In genomic region chr10:62095341-62096071, GRCh38 we compare ENCODE assay signal across 11 cellular contexts.
DNase-seq lines count a peak whose midpoint lies in the region; ATAC-seq, FAIRE-seq and TF ChIP-seq lines count a peak whose summit lies in the region.
"Had no signal": no experiment of that assay in that cellular context is flagged by ENCODE, and none has a peak within 500 bp of the region (broad histone marks: within the 10 kb centered on the region; RNA-seq: fewer than 3 reads in every experiment).

No MANE protein-coding gene starts in this region.

- H3K36me3 Mint-ChIP-seq in activated T-cell treated with anti-CD3 and anti-CD28 coated beads, Interleukin-2, amount 50 U/mL, for 72 hours (ENCODE audit: insufficient read depth in 2 of 2), result peaks cover 25 to 40% of the 10 kb centered on the region in 2 donors

- ATAC-seq in activated T-cell treated with anti-CD3 and anti-CD28 coated beads, Interleukin-2, amount 50 U/mL, for 72 hours (replicated peaks in 1 of 2), result no peak
- no peak for ATAC-seq in HG02840 (IDR thresholded peaks at IDR 0.05; ENCODE audit: low FRiP score, unreplicated experiment)

- H3K27ac Mint-ChIP-seq in activated T-cell treated with anti-CD3 and anti-CD28 coated beads, Interleukin-2, amount 50 U/mL, for 72 hours, result peak overlapping the region; percentile 87

- no peak for TF ChIP-seq CTCF in cardiac fibroblast (IDR thresholded peaks at IDR 0.05; ENCODE audit: low read depth, low read length)

- peaks cover 0 to 1% of the 10 kb centered on the region in 2 donors for H3K9me3 Mint-ChIP-seq in activated T-cell treated with anti-CD3 and anti-CD28 coated beads, Interleukin-2, amount 50 U/mL, for 72 hours
- H3K9me3 Mint-ChIP-seq: central memory CD8-positive, alpha-beta T cell had no signal

- peaks cover 34% of the 10 kb centered on the region for H3K4me1 ChIP-seq in mesodermal cell (ENCODE audit: control insufficient read depth, insufficient read depth, low read length, poor library complexity, severe bottlenecking)

- no peak for DNase-seq in activated T-cell treated with anti-CD3 and anti-CD28 coated beads, Interleukin-2, amount 50 U/mL, for 72 hours
- no peak for DNase-seq in activated T-cell treated with anti-CD3 and anti-CD28 coated beads, Interleukin-2, amount 50 U/mL, for 1 hour
- peak; percentile 78 to 91 for DNase-seq in cardiac fibroblast (ENCODE audit: low read depth in 2 of 2)
- peak; percentile 72 for DNase-seq in urothelium cell line (ENCODE audit: low spot score)
- no peak for DNase-seq in ecto neural progenitor cell (ENCODE audit: low spot score)
- no peak for DNase-seq in effector CD4-positive, alpha-beta T cell

- no peaks in the 10 kb centered on the region for H3K9me3 ChIP-seq in mesodermal cell (ENCODE audit: control insufficient read depth, low read length)
- H3K9me3 ChIP-seq: HAP-1 had no signal

- WGBS in mesodermal cell (ENCODE audit: insufficient coverage in 2 of 2), 2 experiments, result 86 to 91% methylated on average over 6 of the region's 10 CpGs

- FAIRE-seq in urothelium cell line (lab: Jason Lieb, UNC), result no peak

- peaks cover 36% of the 10 kb centered on the region for H3K36me3 ChIP-seq in mesodermal cell (ENCODE audit: control insufficient read depth, insufficient read depth, low read length)

- peak overlapping the region; percentile 17 for H3K27ac ChIP-seq in mesodermal cell (ENCODE audit: low read depth, low read length, severe bottlenecking)

- peaks cover 55% of the 10 kb centered on the region for H3K4me1 Mint-ChIP-seq in activated T-cell treated with anti-CD3 and anti-CD28 coated beads, Interleukin-2, amount 50 U/mL, for 72 hours (ENCODE audit: low read depth)

- no peaks in the 10 kb centered on the region for H3K27me3 Mint-ChIP-seq in activated T-cell treated with anti-CD3 and anti-CD28 coated beads, Interleukin-2, amount 50 U/mL, for 72 hours (ENCODE audit: low read depth)
- H3K27me3 Mint-ChIP-seq: central memory CD8-positive, alpha-beta T cell had no signal

- H3K4me3 ChIP-seq in cardiac fibroblast (replicated peaks in 1 of 2; ENCODE audit: low read depth in 2 of 2, low read length in 2 of 2) (no peak overlapping the region), mesodermal cell (ENCODE audit: extremely low read depth, insufficient read depth, low read length, poor library complexity, severe bottlenecking) (no peak overlapping the region)
- H3K4me3 ChIP-seq: HAP-1 had no signal

- no peak overlapping the region for H3K4me3 Mint-ChIP-seq in activated T-cell treated with anti-CD3 and anti-CD28 coated beads, Interleukin-2, amount 50 U/mL, for 72 hours
- H3K4me3 Mint-ChIP-seq: CD14-positive monocyte; central memory CD8-positive, alpha-beta T cell had no signal

Comparison
In these comparisons a context has a peak if more than half of its experiments do, and no peak if none do; other contexts are left out.
1. DNase-seq: peak in cardiac fibroblast (2 of 2) and urothelium cell line (single experiment); none in activated T-cell treated with anti-CD3 and anti-CD28 coated beads, Interleukin-2, amount 50 U/mL, for 72 hours (0 of 2), activated T-cell treated with anti-CD3 and anti-CD28 coated beads, Interleukin-2, amount 50 U/mL, for 1 hour (single experiment), ecto neural progenitor cell (single experiment) and effector CD4-positive, alpha-beta T cell (single experiment).